1 cellular context compared by ENCODE assay signal in the genomic region with DNA sequence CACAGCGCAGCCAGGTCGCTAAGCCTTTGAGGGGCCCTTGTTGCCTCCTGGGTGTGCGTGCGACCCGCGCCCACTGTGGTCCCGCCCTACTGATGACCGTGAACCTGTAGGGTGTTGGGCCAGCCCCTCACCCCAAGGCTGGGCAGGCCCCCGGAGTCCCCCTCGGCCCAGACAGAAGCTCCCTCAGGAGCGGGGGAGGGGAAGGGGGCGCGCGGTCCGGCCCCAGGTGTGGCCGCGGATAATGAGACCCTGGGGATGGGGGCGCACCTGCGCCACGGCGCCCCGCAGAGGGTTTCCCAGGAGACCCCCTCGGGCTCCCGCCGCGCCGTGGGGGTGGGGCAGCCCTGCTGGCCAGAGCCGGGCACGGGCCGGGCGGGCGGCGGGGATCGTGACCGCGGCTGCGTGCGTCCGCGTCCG.
TF ChIP-seq lines count a peak whose summit lies in the region.

No MANE protein-coding gene starts in this region.

TF ChIP-seq in K562, 482 proteins besides CTCF, POLR2A, EP300 and RAD21:
- TF ChIP-seq BRD9 (IDR thresholded peaks at IDR 0.05; ENCODE audit: low read depth, partially characterized antibody) (no peak), ZBTB7A (IDR thresholded peaks at IDR 0.05; ENCODE audit: borderline replicate concordance, control insufficient read depth, low read depth, low read length) (peak; percentile 63; the same call in 1 of the 2 replicates)
- TF ChIP-seq, protein P1, sequence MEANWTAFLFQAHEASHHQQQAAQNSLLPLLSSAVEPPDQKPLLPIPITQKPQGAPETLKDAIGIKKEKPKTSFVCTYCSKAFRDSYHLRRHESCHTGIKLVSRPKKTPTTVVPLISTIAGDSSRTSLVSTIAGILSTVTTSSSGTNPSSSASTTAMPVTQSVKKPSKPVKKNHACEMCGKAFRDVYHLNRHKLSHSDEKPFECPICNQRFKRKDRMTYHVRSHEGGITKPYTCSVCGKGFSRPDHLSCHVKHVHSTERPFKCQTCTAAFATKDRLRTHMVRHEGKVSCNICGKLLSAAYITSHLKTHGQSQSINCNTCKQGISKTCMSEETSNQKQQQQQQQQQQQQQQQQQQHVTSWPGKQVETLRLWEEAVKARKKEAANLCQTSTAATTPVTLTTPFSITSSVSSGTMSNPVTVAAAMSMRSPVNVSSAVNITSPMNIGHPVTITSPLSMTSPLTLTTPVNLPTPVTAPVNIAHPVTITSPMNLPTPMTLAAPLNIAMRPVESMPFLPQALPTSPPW (CRISPR knock-in tag; IDR thresholded peaks at IDR 0.05), result no peak
